1 cellular context compared by ENCODE assay signal in genomic region chr20:46027245-46027853, GRCh38.
TF ChIP-seq lines count a peak whose summit lies in the region.

No MANE protein-coding gene starts in this region.

TF ChIP-seq in HepG2, 621 proteins besides CTCF, POLR2A, EP300 and RAD21 (continued from another document):
- TF ChIP-seq TSC22D2 (CRISPR knock-in tag; IDR thresholded peaks at IDR 0.05; ENCODE audit: borderline replicate concordance), result peak; percentile 80; the same call in 1 of the 2 replicates
- no peak for TF ChIP-seq ASH2L (IDR thresholded peaks at IDR 0.05; ENCODE audit: insufficient read length, low read depth, low read length)
- TF ChIP-seq CENPT (CRISPR knock-in tag; IDR thresholded peaks at IDR 0.05; ENCODE audit: low read depth), result no peak
- 0 out of 2 replicates have a peak, but pooled peaks have one; percentile 49 for TF ChIP-seq CAMTA2 (CRISPR knock-in tag; IDR thresholded peaks at IDR 0.05; ENCODE audit: borderline replicate concordance)
- TF ChIP-seq NRL (CRISPR knock-in tag; IDR thresholded peaks at IDR 0.05; ENCODE audit: borderline replicate concordance), result no peak
- TF ChIP-seq ZSCAN12 (CRISPR knock-in tag; IDR thresholded peaks at IDR 0.05), result peak; percentile 90; the same call in 1 of the 2 replicates
- no peak for TF ChIP-seq NR2F1 (CRISPR knock-in tag; IDR thresholded peaks at IDR 0.05)
- peak; percentile 40 for TF ChIP-seq ZNF18 (CRISPR knock-in tag; IDR thresholded peaks at IDR 0.05; ENCODE audit: insufficient replicate concordance)
- TF ChIP-seq XBP1 (CRISPR knock-in tag; IDR thresholded peaks at IDR 0.05), result peak; percentile 85; the same call in 1 of the 2 replicates
- no peak for TF ChIP-seq SOX13 (IDR thresholded peaks at IDR 0.05)
- TF ChIP-seq SOX13 (CRISPR knock-in tag; conservative IDR thresholded peaks at IDR 0.05 in 1 of 2, IDR thresholded peaks at IDR 0.05 in 1 of 2), result peak in 1 of 2 experiments; percentile 22; a peak in 1 of 4 replicates
- peak; percentile 64; the same call in 1 of the 2 replicates for TF ChIP-seq ZNF792 (CRISPR knock-in tag; IDR thresholded peaks at IDR 0.05)
- TF ChIP-seq, protein P1, sequence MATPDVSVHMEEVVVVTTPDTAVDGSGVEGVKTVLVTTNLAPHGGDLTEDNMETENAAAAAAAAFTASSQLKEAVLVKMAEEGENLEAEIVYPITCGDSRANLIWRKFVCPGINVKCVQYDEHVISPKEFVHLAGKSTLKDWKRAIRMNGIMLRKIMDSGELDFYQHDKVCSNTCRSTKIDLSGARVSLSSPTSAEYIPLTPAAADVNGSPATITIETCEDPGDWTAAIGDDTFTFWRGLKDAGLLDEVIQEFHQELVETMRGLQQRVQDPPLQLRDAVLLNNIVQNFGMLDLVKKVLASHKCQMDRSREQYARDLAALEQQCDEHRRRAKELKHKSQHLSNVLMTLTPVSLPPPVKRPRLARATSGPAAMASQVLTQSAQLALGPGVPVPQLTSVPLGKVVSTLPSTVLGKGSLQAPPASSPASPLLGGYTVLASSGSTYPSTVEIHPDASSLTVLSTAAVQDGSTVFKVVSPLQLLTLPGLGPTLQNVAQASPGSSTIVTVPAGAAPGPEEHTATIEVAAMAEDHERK (CRISPR knock-in tag; IDR thresholded peaks at IDR 0.05; ENCODE audit: low read depth), result no peak
- TF ChIP-seq, protein P2, sequence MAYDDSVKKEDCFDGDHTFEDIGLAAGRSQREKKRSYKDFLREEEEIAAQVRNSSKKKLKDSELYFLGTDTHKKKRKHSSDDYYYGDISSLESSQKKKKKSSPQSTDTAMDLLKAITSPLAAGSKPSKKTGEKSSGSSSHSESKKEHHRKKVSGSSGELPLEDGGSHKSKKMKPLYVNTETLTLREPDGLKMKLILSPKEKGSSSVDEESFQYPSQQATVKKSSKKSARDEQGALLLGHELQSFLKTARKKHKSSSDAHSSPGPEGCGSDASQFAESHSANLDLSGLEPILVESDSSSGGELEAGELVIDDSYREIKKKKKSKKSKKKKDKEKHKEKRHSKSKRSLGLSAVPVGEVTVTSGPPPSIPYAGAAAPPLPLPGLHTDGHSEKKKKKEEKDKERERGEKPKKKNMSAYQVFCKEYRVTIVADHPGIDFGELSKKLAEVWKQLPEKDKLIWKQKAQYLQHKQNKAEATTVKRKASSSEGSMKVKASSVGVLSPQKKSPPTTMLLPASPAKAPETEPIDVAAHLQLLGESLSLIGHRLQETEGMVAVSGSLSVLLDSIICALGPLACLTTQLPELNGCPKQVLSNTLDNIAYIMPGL (CRISPR knock-in tag; IDR thresholded peaks at IDR 0.05; ENCODE audit: borderline replicate concordance in 1 of 2, low read depth in 1 of 2), result no peak
